Comparison of ENCODE assay signal across 8 cellular contexts in genomic region chr2:100606740-100607343, GRCh38. TPM values are rescaled to one million over a fixed set of nuclear protein-coding genes. Genes with fewer than 3 reads are reported as not detected.
DNase-seq lines count a peak whose midpoint lies in the region; ATAC-seq and TF ChIP-seq lines count a peak whose summit lies in the region.

No MANE protein-coding gene starts in this region.

- intact Hi-C loops in activated CD4-positive, alpha-beta T cell treated with anti-CD3 and anti-CD28 coated beads, Interleukin-2, amount 10 ng/mL, durations not matched to agents 24 days and 14 days (cut with micrococcal nuclease): loop anchor here (1.0 kb wide), 1 partner anchor 378 kb away; no protein-coding TSS in a partner anchor

- no peaks in the 10 kb centered on the region for H3K36me3 ChIP-seq in fibroblast of lung (ENCODE audit: control insufficient read depth, insufficient read depth, low read length)

- H3K27me3 Mint-ChIP-seq in activated naive CD8-positive, alpha-beta T cell treated with anti-CD3 and anti-CD28 coated beads, Interleukin-2, amount 10 ng/mL, durations not matched to agents 7 days and 5 days: peaks cover 7% of the 10 kb centered on the region
- no peaks in the 10 kb centered on the region for H3K27me3 Mint-ChIP-seq in activated naive CD8-positive, alpha-beta T cell treated with anti-CD3 and anti-CD28 coated beads for 36 hours
- peaks cover 2% of the 10 kb centered on the region for H3K27me3 Mint-ChIP-seq in activated CD4-positive, alpha-beta T cell treated with anti-CD3 and anti-CD28 coated beads, Interleukin-2, amount 10 ng/mL, durations not matched to agents 24 days and 14 days
- peaks cover 15% of the 10 kb centered on the region for H3K27me3 Mint-ChIP-seq in nephron progenitor cell (ENCODE audit: low read depth, poor library complexity)

- no peaks in the 10 kb centered on the region for H3K9me3 Mint-ChIP-seq in activated naive CD8-positive, alpha-beta T cell treated with anti-CD3 and anti-CD28 coated beads, Interleukin-2, amount 10 ng/mL, durations not matched to agents 7 days and 5 days
- no peaks in the 10 kb centered on the region for H3K9me3 Mint-ChIP-seq in activated naive CD8-positive, alpha-beta T cell treated with anti-CD3 and anti-CD28 coated beads for 36 hours
- H3K9me3 Mint-ChIP-seq in activated CD4-positive, alpha-beta T cell treated with anti-CD3 and anti-CD28 coated beads, Interleukin-2, amount 10 ng/mL, durations not matched to agents 24 days and 14 days: no peaks in the 10 kb centered on the region
- H3K9me3 Mint-ChIP-seq in nephron progenitor cell: no peaks in the 10 kb centered on the region

- no peaks in the 10 kb centered on the region for H3K9me3 ChIP-seq in fibroblast of lung (ENCODE audit: control insufficient read depth, insufficient read depth, low read depth, low read length)

- no peak overlapping the region for H3K9ac ChIP-seq in fibroblast of lung (ENCODE audit: insufficient read depth, low read length)

- H3K4me1 Mint-ChIP-seq in activated naive CD8-positive, alpha-beta T cell treated with anti-CD3 and anti-CD28 coated beads, Interleukin-2, amount 10 ng/mL, durations not matched to agents 7 days and 5 days: peaks cover 9% of the 10 kb centered on the region
- peaks cover 2% of the 10 kb centered on the region for H3K4me1 Mint-ChIP-seq in activated naive CD8-positive, alpha-beta T cell treated with anti-CD3 and anti-CD28 coated beads for 36 hours
- H3K4me1 Mint-ChIP-seq in activated CD4-positive, alpha-beta T cell treated with anti-CD3 and anti-CD28 coated beads, Interleukin-2, amount 10 ng/mL, durations not matched to agents 24 days and 14 days: peaks cover 3% of the 10 kb centered on the region
- peaks cover 9% of the 10 kb centered on the region for H3K4me1 Mint-ChIP-seq in nephron progenitor cell

- H3K4me1 ChIP-seq in fibroblast of lung (ENCODE audit: control insufficient read depth, extremely low read depth, insufficient read depth, low read length): no peaks in the 10 kb centered on the region

- no peak overlapping the region for H3K27ac ChIP-seq in fibroblast of lung (ENCODE audit: insufficient read depth, low read length)

- no peaks in the 10 kb centered on the region for H3K27me3 ChIP-seq in fibroblast of lung (ENCODE audit: control insufficient read depth, insufficient read depth, low read length)

- no peak overlapping the region for H3K4me3 ChIP-seq in fibroblast of lung (replicated peaks in 1 of 4; ENCODE audit: control extremely low read depth in 1 of 4, insufficient read depth in 1 of 4, low read depth in 3 of 4, low read length in 4 of 4)

- no peak overlapping the region for H3K4me3 Mint-ChIP-seq in activated naive CD8-positive, alpha-beta T cell treated with anti-CD3 and anti-CD28 coated beads, Interleukin-2, amount 10 ng/mL, durations not matched to agents 7 days and 5 days
- no peak overlapping the region for H3K4me3 Mint-ChIP-seq in activated naive CD8-positive, alpha-beta T cell treated with anti-CD3 and anti-CD28 coated beads for 36 hours
- H3K4me3 Mint-ChIP-seq in activated CD4-positive, alpha-beta T cell treated with anti-CD3 and anti-CD28 coated beads, Interleukin-2, amount 10 ng/mL, durations not matched to agents 24 days and 14 days: no peak overlapping the region
- no peak overlapping the region for H3K4me3 Mint-ChIP-seq in nephron progenitor cell

- H4K20me1 ChIP-seq in fibroblast of lung (ENCODE audit: control insufficient read depth, extremely low read depth, insufficient read depth, low read length): no peaks in the 10 kb centered on the region

- peak overlapping the region; percentile 5 for H3K27ac Mint-ChIP-seq in activated naive CD8-positive, alpha-beta T cell treated with anti-CD3 and anti-CD28 coated beads, Interleukin-2, amount 10 ng/mL, durations not matched to agents 7 days and 5 days
- H3K27ac Mint-ChIP-seq in activated naive CD8-positive, alpha-beta T cell treated with anti-CD3 and anti-CD28 coated beads for 36 hours: no peak overlapping the region
- H3K27ac Mint-ChIP-seq in activated CD4-positive, alpha-beta T cell treated with anti-CD3 and anti-CD28 coated beads, Interleukin-2, amount 10 ng/mL, durations not matched to agents 24 days and 14 days: no peak overlapping the region
- H3K27ac Mint-ChIP-seq in nephron progenitor cell: no peak overlapping the region

- no peak overlapping the region for H3K4me2 ChIP-seq in fibroblast of lung (ENCODE audit: extremely low read depth, insufficient read depth, low read length)

- POLR2A ChIA-PET in activated naive CD8-positive, alpha-beta T cell treated with anti-CD3 and anti-CD28 coated beads, Interleukin-2, amount 10 ng/mL, durations not matched to agents 7 days and 5 days (lab: Charles Lee): interaction anchor here (0.9 kb wide), 1 partner anchor 44 kb away, joined by 4 read pairs; the partner anchor contains the start of gene PDCL3

- ATAC-seq in activated naive CD8-positive, alpha-beta T cell treated with anti-CD3 and anti-CD28 coated beads, Interleukin-2, amount 10 ng/mL, durations not matched to agents 7 days and 5 days (ENCODE audit: low read depth): peak; percentile 34
- ATAC-seq in GM18873 (IDR thresholded peaks at IDR 0.05; ENCODE audit: low FRiP score, unreplicated experiment): no peak

- no peaks in the 10 kb centered on the region for H3K36me3 Mint-ChIP-seq in activated naive CD8-positive, alpha-beta T cell treated with anti-CD3 and anti-CD28 coated beads, Interleukin-2, amount 10 ng/mL, durations not matched to agents 7 days and 5 days
- H3K36me3 Mint-ChIP-seq in activated naive CD8-positive, alpha-beta T cell treated with anti-CD3 and anti-CD28 coated beads for 36 hours: no peaks in the 10 kb centered on the region
- no peaks in the 10 kb centered on the region for H3K36me3 Mint-ChIP-seq in activated CD4-positive, alpha-beta T cell treated with anti-CD3 and anti-CD28 coated beads, Interleukin-2, amount 10 ng/mL, durations not matched to agents 24 days and 14 days (ENCODE audit: low read depth)
- no peaks in the 10 kb centered on the region for H3K36me3 Mint-ChIP-seq in nephron progenitor cell (ENCODE audit: low read depth)

- DNase-seq in activated naive CD8-positive, alpha-beta T cell treated with anti-CD3 and anti-CD28 coated beads, Interleukin-2, amount 10 ng/mL, durations not matched to agents 7 days and 5 days: no peak
- no peak for DNase-seq in activated naive CD8-positive, alpha-beta T cell treated with anti-CD3 and anti-CD28 coated beads for 36 hours
- DNase-seq in MV-4-11 (lab: John Stamatoyannopoulos, UW) (peak; percentile 60), fibroblast of lung (ENCODE audit: low read depth in 2 of 2) (peak; percentile 19 to 44), nephron progenitor cell (peak; percentile 35), GOT3 (lab: John Stamatoyannopoulos, UW) (no peak)
- peak; percentile 82 for DNase-seq in activated CD4-positive, alpha-beta T cell treated with anti-CD3 and anti-CD28 coated beads, Interleukin-2, amount 10 ng/mL, durations not matched to agents 24 days and 14 days

- no peak overlapping the region for H2AFZ ChIP-seq in fibroblast of lung (ENCODE audit: low read length)

- TF ChIP-seq CTCF in fibroblast of lung (conservative IDR thresholded peaks at IDR 0.05 in 1 of 2, IDR thresholded peaks at IDR 0.05 in 1 of 2; ENCODE audit: low read depth in 1 of 2, low read length in 2 of 2) (peak; percentile 85 to 87), nephron progenitor cell (IDR thresholded peaks at IDR 0.05) (peak; percentile 85)

- H3K79me2 ChIP-seq in fibroblast of lung (ENCODE audit: control insufficient read depth, insufficient read depth, low read length): no peaks in the 10 kb centered on the region

RNA-seq across cellular contexts. Expression of gene PDCL3, which starts 44.0 kb away (rescaled TPM):
- total RNA-seq in activated naive CD8-positive, alpha-beta T cell treated with anti-CD3 and anti-CD28 coated beads, Interleukin-2, amount 10 ng/mL, durations not matched to agents 7 days and 5 days: 10 to 100 TPM; 22.0 to 24.4 TPM
- total RNA-seq in activated naive CD8-positive, alpha-beta T cell treated with anti-CD3 and anti-CD28 coated beads for 36 hours: 10 to 100 TPM; 42.6 to 45.4 TPM
- total RNA-seq in activated CD4-positive, alpha-beta T cell treated with anti-CD3 and anti-CD28 coated beads, Interleukin-2, amount 10 ng/mL, durations not matched to agents 24 days and 14 days: 42.2 and 44.3 TPM in 2 replicates
- total RNA-seq in fibroblast of lung: 11.4 and 13.4 TPM in 2 replicates
- 29.0 and 36.1 TPM in 2 replicates for polyA plus RNA-seq in fibroblast of lung
- 24.2 and 31.2 TPM in 2 replicates for polyA plus RNA-seq in fibroblast of lung (2012)
- polyA minus RNA-seq in fibroblast of lung (ENCODE audit: low replicate concordance): 0.94 and 3.5 TPM in 2 replicates

Comparison
In these comparisons a context has a peak if more than half of its experiments do, and no peak if none do; other contexts are left out.
1. DNase-seq: peak in MV-4-11 (single experiment), activated CD4-positive, alpha-beta T cell treated with anti-CD3 and anti-CD28 coated beads, Interleukin-2, amount 10 ng/mL, durations not matched to agents 24 days and 14 days (single experiment), fibroblast of lung (2 of 2) and nephron progenitor cell (single experiment); none in activated naive CD8-positive, alpha-beta T cell treated with anti-CD3 and anti-CD28 coated beads, Interleukin-2, amount 10 ng/mL, durations not matched to agents 7 days and 5 days (single experiment), activated naive CD8-positive, alpha-beta T cell treated with anti-CD3 and anti-CD28 coated beads for 36 hours (single experiment) and GOT3 (single experiment).